In the genomic region with DNA sequence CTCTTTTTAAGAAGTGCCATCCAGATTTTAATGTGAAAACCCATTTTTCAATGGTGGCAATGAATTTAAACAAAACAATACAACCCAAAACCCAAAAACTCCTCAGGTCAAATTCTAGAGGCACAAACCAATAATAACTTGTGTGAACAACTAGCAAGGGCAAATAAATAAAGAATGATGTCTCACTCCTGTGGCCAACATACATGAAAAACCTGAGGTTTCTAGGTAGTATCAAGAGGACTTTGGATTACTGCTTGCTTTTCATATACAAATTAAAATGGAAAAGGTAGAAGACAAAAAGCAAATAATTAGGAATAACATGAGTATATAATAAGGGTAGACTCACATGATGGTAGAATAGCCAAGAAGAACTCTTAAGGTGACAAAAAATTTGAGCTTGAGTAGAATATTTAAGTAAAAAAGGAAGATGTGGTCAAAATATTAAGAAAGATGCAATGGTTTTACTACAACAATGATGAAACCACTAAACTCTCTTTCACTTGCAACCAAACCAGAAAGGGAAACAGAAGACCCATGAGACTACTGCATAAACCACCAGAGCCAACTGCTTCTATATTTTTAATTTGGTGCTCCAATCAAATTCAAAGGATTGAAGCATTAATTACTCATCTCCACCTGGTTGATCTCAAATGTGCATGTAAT, we compare ENCODE assay signal across 1 cellular context.
TF ChIP-seq lines count a peak whose summit lies in the region.

No MANE protein-coding gene starts in this region.

TF ChIP-seq in GM12878, 131 proteins besides CTCF, POLR2A, EP300 and RAD21 (continued from another document and continues in another):
- TF ChIP-seq, protein P1, sequence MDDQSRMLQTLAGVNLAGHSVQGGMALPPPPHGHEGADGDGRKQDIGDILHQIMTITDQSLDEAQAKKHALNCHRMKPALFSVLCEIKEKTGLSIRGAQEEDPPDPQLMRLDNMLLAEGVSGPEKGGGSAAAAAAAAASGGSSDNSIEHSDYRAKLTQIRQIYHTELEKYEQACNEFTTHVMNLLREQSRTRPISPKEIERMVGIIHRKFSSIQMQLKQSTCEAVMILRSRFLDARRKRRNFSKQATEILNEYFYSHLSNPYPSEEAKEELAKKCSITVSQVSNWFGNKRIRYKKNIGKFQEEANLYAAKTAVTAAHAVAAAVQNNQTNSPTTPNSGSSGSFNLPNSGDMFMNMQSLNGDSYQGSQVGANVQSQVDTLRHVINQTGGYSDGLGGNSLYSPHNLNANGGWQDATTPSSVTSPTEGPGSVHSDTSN (IDR thresholded peaks at IDR 0.05; ENCODE audit: insufficient replicate concordance, low read depth, low read length): no peak
- TF ChIP-seq GABPA (IDR thresholded peaks at IDR 0.05; ENCODE audit: low read depth) (no peak), KLF5 (IDR thresholded peaks at IDR 0.05; ENCODE audit: partially characterized antibody) (no peak), SRF (IDR thresholded peaks at IDR 0.05; ENCODE audit: low read depth in 2 of 2, low read length in 2 of 2) (no peak), JUNB (IDR thresholded peaks at IDR 0.05) (no peak; the same call in 1 of the 2 replicates), ZNF274 (IDR thresholded peaks at IDR 0.05; ENCODE audit: insufficient read depth, insufficient read length) (no peak), POLR2AphosphoS2 (IDR thresholded peaks at IDR 0.05; ENCODE audit: low read depth, low read length) (no peak), WRNIP1 (IDR thresholded peaks at IDR 0.05; ENCODE audit: borderline replicate concordance, low read depth, low read length) (no peak), CHD4 (IDR thresholded peaks at IDR 0.05) (no peak), IKZF1 (conservative IDR thresholded peaks at IDR 0.05) (0 out of 2 replicates have a peak, but pooled peaks have one; percentile 19), HDGF (IDR thresholded peaks at IDR 0.05) (no peak), CHD1 (IDR thresholded peaks at IDR 0.05; ENCODE audit: low read depth, low read length) (no peak), POLR2AphosphoS5 (IDR thresholded peaks at IDR 0.05; ENCODE audit: low read length) (no peak), LARP7 (IDR thresholded peaks at IDR 0.05) (no peak), TAF1 (IDR thresholded peaks at IDR 0.05; ENCODE audit: borderline replicate concordance, low read depth, low read length) (no peak), ZNF217 (IDR thresholded peaks at IDR 0.05) (peak; percentile 59; the same call in 1 of the 2 replicates), PML (IDR thresholded peaks at IDR 0.05; ENCODE audit: low read length) (no peak), ZNF622 (IDR thresholded peaks at IDR 0.05) (no peak), BCL11A (IDR thresholded peaks at IDR 0.05; ENCODE audit: low read depth, low read length) (no peak), BHLHE40 (IDR thresholded peaks at IDR 0.05; ENCODE audit: borderline replicate concordance in 1 of 2, low read depth in 2 of 2, low read length in 1 of 2) (peak; percentile 6 to 42; a peak in 1 of 4 replicates), STAT1 (conservative IDR thresholded peaks at IDR 0.05) (no peak), MTA2 (IDR thresholded peaks at IDR 0.05; ENCODE audit: low read depth) (peak; percentile 86; the same call in 1 of the 2 replicates), MXI1 (IDR thresholded peaks at IDR 0.05; ENCODE audit: low read depth, low read length) (no peak), SP1 (IDR thresholded peaks at IDR 0.05; ENCODE audit: low read depth, low read length) (no peak), TCF3 (IDR thresholded peaks at IDR 0.05; ENCODE audit: borderline replicate concordance, insufficient read depth, low read depth, low read length) (no peak), NBN (IDR thresholded peaks at IDR 0.05) (no peak)
- TF ChIP-seq, protein P2, sequence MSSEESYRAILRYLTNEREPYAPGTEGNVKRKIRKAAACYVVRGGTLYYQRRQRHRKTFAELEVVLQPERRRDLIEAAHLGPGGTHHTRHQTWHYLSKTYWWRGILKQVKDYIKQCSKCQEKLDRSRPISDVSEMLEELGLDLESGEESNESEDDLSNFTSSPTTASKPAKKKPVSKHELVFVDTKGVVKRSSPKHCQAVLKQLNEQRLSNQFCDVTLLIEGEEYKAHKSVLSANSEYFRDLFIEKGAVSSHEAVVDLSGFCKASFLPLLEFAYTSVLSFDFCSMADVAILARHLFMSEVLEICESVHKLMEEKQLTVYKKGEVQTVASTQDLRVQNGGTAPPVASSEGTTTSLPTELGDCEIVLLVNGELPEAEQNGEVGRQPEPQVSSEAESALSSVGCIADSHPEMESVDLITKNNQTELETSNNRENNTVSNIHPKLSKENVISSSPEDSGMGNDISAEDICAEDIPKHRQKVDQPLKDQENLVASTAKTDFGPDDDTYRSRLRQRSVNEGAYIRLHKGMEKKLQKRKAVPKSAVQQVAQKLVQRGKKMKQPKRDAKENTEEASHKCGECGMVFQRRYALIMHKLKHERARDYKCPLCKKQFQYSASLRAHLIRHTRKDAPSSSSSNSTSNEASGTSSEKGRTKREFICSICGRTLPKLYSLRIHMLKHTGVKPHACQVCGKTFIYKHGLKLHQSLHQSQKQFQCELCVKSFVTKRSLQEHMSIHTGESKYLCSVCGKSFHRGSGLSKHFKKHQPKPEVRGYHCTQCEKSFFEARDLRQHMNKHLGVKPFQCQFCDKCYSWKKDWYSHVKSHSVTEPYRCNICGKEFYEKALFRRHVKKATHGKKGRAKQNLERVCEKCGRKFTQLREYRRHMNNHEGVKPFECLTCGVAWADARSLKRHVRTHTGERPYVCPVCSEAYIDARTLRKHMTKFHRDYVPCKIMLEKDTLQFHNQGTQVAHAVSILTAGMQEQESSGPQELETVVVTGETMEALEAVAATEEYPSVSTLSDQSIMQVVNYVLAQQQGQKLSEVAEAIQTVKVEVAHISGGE (CRISPR knock-in tag; IDR thresholded peaks at IDR 0.05): no peak
- TF ChIP-seq, protein P3, sequence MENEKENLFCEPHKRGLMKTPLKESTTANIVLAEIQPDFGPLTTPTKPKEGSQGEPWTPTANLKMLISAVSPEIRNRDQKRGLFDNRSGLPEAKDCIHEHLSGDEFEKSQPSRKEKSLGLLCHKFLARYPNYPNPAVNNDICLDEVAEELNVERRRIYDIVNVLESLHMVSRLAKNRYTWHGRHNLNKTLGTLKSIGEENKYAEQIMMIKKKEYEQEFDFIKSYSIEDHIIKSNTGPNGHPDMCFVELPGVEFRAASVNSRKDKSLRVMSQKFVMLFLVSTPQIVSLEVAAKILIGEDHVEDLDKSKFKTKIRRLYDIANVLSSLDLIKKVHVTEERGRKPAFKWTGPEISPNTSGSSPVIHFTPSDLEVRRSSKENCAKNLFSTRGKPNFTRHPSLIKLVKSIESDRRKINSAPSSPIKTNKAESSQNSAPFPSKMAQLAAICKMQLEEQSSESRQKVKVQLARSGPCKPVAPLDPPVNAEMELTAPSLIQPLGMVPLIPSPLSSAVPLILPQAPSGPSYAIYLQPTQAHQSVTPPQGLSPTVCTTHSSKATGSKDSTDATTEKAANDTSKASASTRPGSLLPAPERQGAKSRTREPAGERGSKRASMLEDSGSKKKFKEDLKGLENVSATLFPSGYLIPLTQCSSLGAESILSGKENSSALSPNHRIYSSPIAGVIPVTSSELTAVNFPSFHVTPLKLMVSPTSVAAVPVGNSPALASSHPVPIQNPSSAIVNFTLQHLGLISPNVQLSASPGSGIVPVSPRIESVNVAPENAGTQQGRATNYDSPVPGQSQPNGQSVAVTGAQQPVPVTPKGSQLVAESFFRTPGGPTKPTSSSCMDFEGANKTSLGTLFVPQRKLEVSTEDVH (IDR thresholded peaks at IDR 0.05; ENCODE audit: low read depth, partially characterized antibody): no peak
- TF ChIP-seq, protein P4, sequence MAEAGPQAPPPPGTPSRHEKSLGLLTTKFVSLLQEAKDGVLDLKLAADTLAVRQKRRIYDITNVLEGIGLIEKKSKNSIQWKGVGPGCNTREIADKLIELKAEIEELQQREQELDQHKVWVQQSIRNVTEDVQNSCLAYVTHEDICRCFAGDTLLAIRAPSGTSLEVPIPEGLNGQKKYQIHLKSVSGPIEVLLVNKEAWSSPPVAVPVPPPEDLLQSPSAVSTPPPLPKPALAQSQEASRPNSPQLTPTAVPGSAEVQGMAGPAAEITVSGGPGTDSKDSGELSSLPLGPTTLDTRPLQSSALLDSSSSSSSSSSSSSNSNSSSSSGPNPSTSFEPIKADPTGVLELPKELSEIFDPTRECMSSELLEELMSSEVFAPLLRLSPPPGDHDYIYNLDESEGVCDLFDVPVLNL (IDR thresholded peaks at IDR 0.05; ENCODE audit: low read depth, low read length): no peak
- TF ChIP-seq, protein P5, sequence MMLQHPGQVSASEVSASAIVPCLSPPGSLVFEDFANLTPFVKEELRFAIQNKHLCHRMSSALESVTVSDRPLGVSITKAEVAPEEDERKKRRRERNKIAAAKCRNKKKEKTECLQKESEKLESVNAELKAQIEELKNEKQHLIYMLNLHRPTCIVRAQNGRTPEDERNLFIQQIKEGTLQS (IDR thresholded peaks at IDR 0.05; ENCODE audit: borderline replicate concordance, extremely low read depth, low read depth, low read length): no peak
- TF ChIP-seq, protein P6, sequence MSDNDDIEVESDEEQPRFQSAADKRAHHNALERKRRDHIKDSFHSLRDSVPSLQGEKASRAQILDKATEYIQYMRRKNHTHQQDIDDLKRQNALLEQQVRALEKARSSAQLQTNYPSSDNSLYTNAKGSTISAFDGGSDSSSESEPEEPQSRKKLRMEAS (IDR thresholded peaks at IDR 0.05; ENCODE audit: low read depth, low read length): no peak
- TF ChIP-seq, protein P7, sequence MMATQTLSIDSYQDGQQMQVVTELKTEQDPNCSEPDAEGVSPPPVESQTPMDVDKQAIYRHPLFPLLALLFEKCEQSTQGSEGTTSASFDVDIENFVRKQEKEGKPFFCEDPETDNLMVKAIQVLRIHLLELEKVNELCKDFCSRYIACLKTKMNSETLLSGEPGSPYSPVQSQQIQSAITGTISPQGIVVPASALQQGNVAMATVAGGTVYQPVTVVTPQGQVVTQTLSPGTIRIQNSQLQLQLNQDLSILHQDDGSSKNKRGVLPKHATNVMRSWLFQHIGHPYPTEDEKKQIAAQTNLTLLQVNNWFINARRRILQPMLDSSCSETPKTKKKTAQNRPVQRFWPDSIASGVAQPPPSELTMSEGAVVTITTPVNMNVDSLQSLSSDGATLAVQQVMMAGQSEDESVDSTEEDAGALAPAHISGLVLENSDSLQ (IDR thresholded peaks at IDR 0.05): peak; percentile 10; the same call in 1 of the 2 replicates
- TF ChIP-seq, protein P8, sequence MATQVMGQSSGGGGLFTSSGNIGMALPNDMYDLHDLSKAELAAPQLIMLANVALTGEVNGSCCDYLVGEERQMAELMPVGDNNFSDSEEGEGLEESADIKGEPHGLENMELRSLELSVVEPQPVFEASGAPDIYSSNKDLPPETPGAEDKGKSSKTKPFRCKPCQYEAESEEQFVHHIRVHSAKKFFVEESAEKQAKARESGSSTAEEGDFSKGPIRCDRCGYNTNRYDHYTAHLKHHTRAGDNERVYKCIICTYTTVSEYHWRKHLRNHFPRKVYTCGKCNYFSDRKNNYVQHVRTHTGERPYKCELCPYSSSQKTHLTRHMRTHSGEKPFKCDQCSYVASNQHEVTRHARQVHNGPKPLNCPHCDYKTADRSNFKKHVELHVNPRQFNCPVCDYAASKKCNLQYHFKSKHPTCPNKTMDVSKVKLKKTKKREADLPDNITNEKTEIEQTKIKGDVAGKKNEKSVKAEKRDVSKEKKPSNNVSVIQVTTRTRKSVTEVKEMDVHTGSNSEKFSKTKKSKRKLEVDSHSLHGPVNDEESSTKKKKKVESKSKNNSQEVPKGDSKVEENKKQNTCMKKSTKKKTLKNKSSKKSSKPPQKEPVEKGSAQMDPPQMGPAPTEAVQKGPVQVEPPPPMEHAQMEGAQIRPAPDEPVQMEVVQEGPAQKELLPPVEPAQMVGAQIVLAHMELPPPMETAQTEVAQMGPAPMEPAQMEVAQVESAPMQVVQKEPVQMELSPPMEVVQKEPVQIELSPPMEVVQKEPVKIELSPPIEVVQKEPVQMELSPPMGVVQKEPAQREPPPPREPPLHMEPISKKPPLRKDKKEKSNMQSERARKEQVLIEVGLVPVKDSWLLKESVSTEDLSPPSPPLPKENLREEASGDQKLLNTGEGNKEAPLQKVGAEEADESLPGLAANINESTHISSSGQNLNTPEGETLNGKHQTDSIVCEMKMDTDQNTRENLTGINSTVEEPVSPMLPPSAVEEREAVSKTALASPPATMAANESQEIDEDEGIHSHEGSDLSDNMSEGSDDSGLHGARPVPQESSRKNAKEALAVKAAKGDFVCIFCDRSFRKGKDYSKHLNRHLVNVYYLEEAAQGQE (IDR thresholded peaks at IDR 0.05; ENCODE audit: low read depth, low read length): no peak
- TF ChIP-seq, protein P9, sequence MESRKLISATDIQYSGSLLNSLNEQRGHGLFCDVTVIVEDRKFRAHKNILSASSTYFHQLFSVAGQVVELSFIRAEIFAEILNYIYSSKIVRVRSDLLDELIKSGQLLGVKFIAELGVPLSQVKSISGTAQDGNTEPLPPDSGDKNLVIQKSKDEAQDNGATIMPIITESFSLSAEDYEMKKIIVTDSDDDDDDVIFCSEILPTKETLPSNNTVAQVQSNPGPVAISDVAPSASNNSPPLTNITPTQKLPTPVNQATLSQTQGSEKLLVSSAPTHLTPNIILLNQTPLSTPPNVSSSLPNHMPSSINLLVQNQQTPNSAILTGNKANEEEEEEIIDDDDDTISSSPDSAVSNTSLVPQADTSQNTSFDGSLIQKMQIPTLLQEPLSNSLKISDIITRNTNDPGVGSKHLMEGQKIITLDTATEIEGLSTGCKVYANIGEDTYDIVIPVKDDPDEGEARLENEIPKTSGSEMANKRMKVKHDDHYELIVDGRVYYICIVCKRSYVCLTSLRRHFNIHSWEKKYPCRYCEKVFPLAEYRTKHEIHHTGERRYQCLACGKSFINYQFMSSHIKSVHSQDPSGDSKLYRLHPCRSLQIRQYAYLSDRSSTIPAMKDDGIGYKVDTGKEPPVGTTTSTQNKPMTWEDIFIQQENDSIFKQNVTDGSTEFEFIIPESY (IDR thresholded peaks at IDR 0.05): no peak
- TF ChIP-seq, protein P10, sequence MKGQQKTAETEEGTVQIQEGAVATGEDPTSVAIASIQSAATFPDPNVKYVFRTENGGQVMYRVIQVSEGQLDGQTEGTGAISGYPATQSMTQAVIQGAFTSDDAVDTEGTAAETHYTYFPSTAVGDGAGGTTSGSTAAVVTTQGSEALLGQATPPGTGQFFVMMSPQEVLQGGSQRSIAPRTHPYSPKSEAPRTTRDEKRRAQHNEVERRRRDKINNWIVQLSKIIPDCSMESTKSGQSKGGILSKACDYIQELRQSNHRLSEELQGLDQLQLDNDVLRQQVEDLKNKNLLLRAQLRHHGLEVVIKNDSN (IDR thresholded peaks at IDR 0.05; ENCODE audit: borderline replicate concordance, extremely low read length, insufficient read depth, low read depth, low read length): no peak
